13 cellular contexts compared by ENCODE assay signal in genomic region chr22:41846268-41847002, GRCh38. TPM values are rescaled to one million over a fixed set of nuclear protein-coding genes. Genes with fewer than 3 reads are reported as not detected.
A peak's percentile ranks its signal among the peaks of the same experiment; 100 is the strongest.
DNase-seq lines count a peak whose midpoint lies in the region; ATAC-seq and TF ChIP-seq lines count a peak whose summit lies in the region.
"Had no signal": no experiment of that assay in that cellular context is flagged by ENCODE, and none has a peak within 500 bp of the region (broad histone marks: within the 10 kb centered on the region; RNA-seq: fewer than 3 reads in every experiment).

No MANE protein-coding gene starts in this region.

- H3K27me3 Mint-ChIP-seq in naive B cell (no peaks in the 10 kb centered on the region), CD14-positive monocyte (ENCODE audit: low read depth in 3 of 3) (no peaks in the 10 kb centered on the region)

- H3K4me1 Mint-ChIP-seq in naive B cell (peaks cover 38 to 80% (median 54%) of the 10 kb centered on the region in 3 donors), CD14-positive monocyte (peaks cover 43% of the 10 kb centered on the region)

- H3K4me3 ChIP-seq in BLaER1, result no peak overlapping the region
- H3K4me3 ChIP-seq in HUES64 (ENCODE audit: low read length), result no peak overlapping the region
- peak overlapping the region in 1 of 3 experiments; percentile 8 for H3K4me3 ChIP-seq in mammary epithelial cell (replicated peaks in 1 of 3; ENCODE audit: insufficient read depth in 1 of 3, low read depth in 2 of 3, low read length in 3 of 3)
- H3K4me3 ChIP-seq: esophagus muscularis mucosa, pancreas, thoracic aorta had no signal

- H3K27ac Mint-ChIP-seq in naive B cell (peak overlapping the region in 4 of 6 donors; percentile 32 to 77 (median 53)), CD14-positive monocyte (peak overlapping the region in 1 of 7 donors; percentile 37)

- in situ Hi-C loops in mammary epithelial cell (cut with MboI; ENCODE audit: low sequenced_read_pairs in 2 of 2), result no loop called here

- DNase-seq in mammary epithelial cell (no peak), naive B cell (no peak), RKO (ENCODE audit: low spot score) (no peak), NCI-H526 treated with DMSO at 0.1 percent for 48 hours (lab: John Stamatoyannopoulos, UW) (no peak), CD14-positive monocyte (ENCODE audit: low spot score) (no peak), omental fat pad (ENCODE audit: low spot score) (no peak)
- DNase-seq: activated CD8-positive, alpha-beta memory T cell treated with anti-CD3 and anti-CD28 coated beads for 24 hours; pancreas had no signal

- dilution Hi-C loops in mammary epithelial cell (cut with HindIII; ENCODE audit: low sequenced_read_pairs), result no loop called here

- H3K27ac ChIP-seq in BLaER1 (0 out of 2 replicates have a peak overlapping the region, but pooled peaks have one; percentile 31), HUES64 (ENCODE audit: low read depth, low read length) (peak overlapping the region; percentile 28; the same call in 1 of the 2 replicates), mammary epithelial cell (ENCODE audit: insufficient read depth, low read depth, low read length) (peak overlapping the region; percentile 21)
- H3K27ac ChIP-seq: thoracic aorta had no signal

- peak overlapping the region in 1 of 8 donors; percentile 69 for H3K4me3 Mint-ChIP-seq in naive B cell
- no peak overlapping the region for H3K4me3 Mint-ChIP-seq in CD14-positive monocyte

- H4K20me1 ChIP-seq in BLaER1 (peaks cover 100% of the 10 kb centered on the region), mammary epithelial cell (ENCODE audit: insufficient read depth, low read length) (no peaks in the 10 kb centered on the region)

- H3K36me3 Mint-ChIP-seq in naive B cell (no peaks in the 10 kb centered on the region), CD14-positive monocyte (peaks cover 23% of the 10 kb centered on the region in 2 donors)

- peaks cover 97% of the 10 kb centered on the region for H3K79me2 ChIP-seq in mammary epithelial cell (ENCODE audit: insufficient read depth, low read length)

- no peaks in the 10 kb centered on the region for H3K9me3 Mint-ChIP-seq in naive B cell
- no peaks in the 10 kb centered on the region for H3K9me3 Mint-ChIP-seq in CD14-positive monocyte

- H3K9me3 ChIP-seq in BLaER1 (no peaks in the 10 kb centered on the region), HUES64 (ENCODE audit: insufficient read depth, low read depth, low read length) (no peaks in the 10 kb centered on the region), mammary epithelial cell (replicated peaks; ENCODE audit: insufficient read depth, low read length) (no peaks in the 10 kb centered on the region)
- H3K9me3 ChIP-seq: esophagus muscularis mucosa, pancreas, thoracic aorta had no signal

- no peak for TF ChIP-seq CTCF in mammary epithelial cell (conservative IDR thresholded peaks at IDR 0.05 in 1 of 2, IDR thresholded peaks at IDR 0.05 in 1 of 2; ENCODE audit: extremely low read depth in 1 of 2, insufficient read depth in 1 of 2, low read depth in 1 of 2, low read length in 2 of 2)
- TF ChIP-seq CTCF in CD14-positive monocyte (IDR thresholded peaks at IDR 0.05), result no peak
- no peak for TF ChIP-seq CTCF in omental fat pad (IDR thresholded peaks at IDR 0.05)

- CTCF ChIA-PET in mammary epithelial cell (lab: Charles Lee; ENCODE audit: low non-redundant PET), result interaction anchor here (0.6 to 0.7 kb wide), 2 partner anchors 25 to 100 kb away, joined by 3 read pairs; no protein-coding TSS in a partner anchor

- intact Hi-C loops in mammary epithelial cell (cut with micrococcal nuclease), result no loop called here
- intact Hi-C loops in CD14-positive monocyte (cut with micrococcal nuclease), result no loop called here

- no peak overlapping the region for H2AFZ ChIP-seq in mammary epithelial cell (ENCODE audit: low read depth, low read length)

- H3K36me3 ChIP-seq in BLaER1, result peaks cover 82% of the 10 kb centered on the region
- peaks cover 30% of the 10 kb centered on the region for H3K36me3 ChIP-seq in HUES64 (ENCODE audit: insufficient read depth, low read length)
- H3K36me3 ChIP-seq in mammary epithelial cell (ENCODE audit: insufficient read depth, low read length), result peaks cover 4% of the 10 kb centered on the region
- H3K36me3 ChIP-seq: pancreas, thoracic aorta had no signal

- H3K27me3 ChIP-seq in BLaER1 (no peaks in the 10 kb centered on the region), HUES64 (ENCODE audit: insufficient read depth, low read length) (no peaks in the 10 kb centered on the region), mammary epithelial cell (ENCODE audit: insufficient read depth, low read length) (no peaks in the 10 kb centered on the region)
- H3K27me3 ChIP-seq: esophagus muscularis mucosa, pancreas had no signal

- peaks cover 60% of the 10 kb centered on the region for H3K4me1 ChIP-seq in BLaER1
- peaks cover 33% of the 10 kb centered on the region for H3K4me1 ChIP-seq in HUES64 (ENCODE audit: insufficient read depth, low read length)
- peaks cover 35% of the 10 kb centered on the region for H3K4me1 ChIP-seq in mammary epithelial cell (ENCODE audit: insufficient read depth, low read length)

- H3K4me2 ChIP-seq in BLaER1, result peak overlapping the region; percentile 48
- peak overlapping the region; percentile 72 for H3K4me2 ChIP-seq in mammary epithelial cell (ENCODE audit: insufficient read depth, low read depth, low read length)

- 71% methylated on average over 10 of the region's 10 CpGs for WGBS in HUES64
- 31% methylated on average over 10 of the region's 10 CpGs for WGBS in mammary epithelial cell (ENCODE audit: low coverage, missing lambda C conversion rate)

- ATAC-seq in naive B cell (ENCODE audit: low read depth in 2 of 2) (no peak), omental fat pad (ENCODE audit: low FRiP score) (no peak)
- ATAC-seq: HCT116 had no signal

- BruUV-seq in mammary epithelial cell (replicated peaks; lab: Mats Ljungman, UMichigan), result no TSS peak

- H3K9ac ChIP-seq in BLaER1, result 0 out of 2 replicates have a peak overlapping the region, but pooled peaks have one; percentile 2
- H3K9ac ChIP-seq in HUES64 (ENCODE audit: low read depth, low read length), result no peak overlapping the region; the same call in 1 of the 2 replicates
- H3K9ac ChIP-seq in mammary epithelial cell (ENCODE audit: insufficient read depth, low read length), result no peak overlapping the region

RNA-seq across cellular contexts. Expression of gene SREBF2, which starts 13.5 kb away (rescaled TPM):
- polyA plus RNA-seq in HUES64 (2013, experiment 1 of 2), result 100 TPM
- 121 TPM for polyA plus RNA-seq in HUES64 (2013, experiment 2 of 2)
- total RNA-seq in mammary epithelial cell, result 100 to 1,000 TPM; 100 to 131 TPM
- polyA plus RNA-seq in mammary epithelial cell, result 61.6 TPM
- polyA minus RNA-seq in mammary epithelial cell, result 220 TPM
- polyA plus RNA-seq in naive B cell (ENCODE audit: low read depth in 6 of 6), result 10 to 100 TPM; 30.1 to 52.8 (median 40.7) TPM
- 10 to 100 TPM; 22.2 to 25.1 TPM for polyA plus RNA-seq in CD14-positive monocyte
- total RNA-seq in omental fat pad, result 10 to 100 TPM; 26.3 to 63.5 (median 33.8) TPM

RNA-seq across cellular contexts. Expression of gene CCDC134, which starts 46.0 kb away (rescaled TPM):
- polyA plus RNA-seq in HUES64 (2013, experiment 1 of 2), result 5.9 TPM
- polyA plus RNA-seq in HUES64 (2013, experiment 2 of 2), result 7.7 TPM
- 10 to 100 TPM in 1 of 2 donors, 1 to 10 TPM in 1; 9.4 to 10.5 TPM for total RNA-seq in mammary epithelial cell
- polyA plus RNA-seq in mammary epithelial cell, result 7.3 TPM
- polyA minus RNA-seq in mammary epithelial cell, result 3.7 TPM
- 1 to 10 TPM; 2.1 to 7.6 (median 3.6) TPM for polyA plus RNA-seq in naive B cell (ENCODE audit: low read depth in 6 of 6)
- 1 to 10 TPM; 2.1 to 2.4 TPM for polyA plus RNA-seq in CD14-positive monocyte
- 1 to 10 TPM; 1.6 to 3.5 (median 3.4) TPM for total RNA-seq in omental fat pad
